In the genomic region with DNA sequence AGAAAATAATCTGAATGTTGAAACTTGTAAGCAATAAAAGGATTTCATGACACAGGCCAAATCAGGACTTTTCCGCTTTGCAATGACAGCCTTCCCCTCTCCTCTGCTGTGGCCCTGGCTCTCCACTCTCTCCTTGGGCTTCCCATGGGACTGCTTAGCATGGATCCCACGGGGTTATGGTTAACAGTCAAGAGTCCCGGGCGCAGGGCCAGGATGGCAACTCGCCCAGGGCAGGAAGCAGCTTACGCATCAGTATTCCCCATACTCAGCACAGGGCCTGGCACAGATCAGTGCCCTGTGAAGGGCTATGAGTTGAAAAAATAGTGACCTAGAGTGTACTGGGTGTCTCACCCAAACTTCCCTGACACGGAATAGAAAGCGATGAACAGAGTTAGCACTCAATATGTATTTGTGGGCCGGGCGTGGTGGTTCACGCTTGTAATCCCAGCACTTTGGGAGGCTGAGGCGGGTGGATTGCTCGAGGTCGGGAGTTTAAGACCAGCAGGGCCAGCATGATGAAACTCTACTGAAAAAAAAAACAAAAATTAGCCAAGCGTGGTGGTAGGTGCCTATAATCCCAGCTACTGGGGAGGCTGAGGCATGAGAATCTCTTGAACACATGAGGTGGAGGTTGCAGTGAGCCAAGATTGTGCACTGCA, we compare ENCODE assay signal across 1 cellular context.
TF ChIP-seq lines count a peak whose summit lies in the region.

No MANE protein-coding gene starts in this region.

TF ChIP-seq in GM23338, 12 proteins besides CTCF, POLR2A, EP300 and RAD21 (continued from another document):
- TF ChIP-seq, protein P1, sequence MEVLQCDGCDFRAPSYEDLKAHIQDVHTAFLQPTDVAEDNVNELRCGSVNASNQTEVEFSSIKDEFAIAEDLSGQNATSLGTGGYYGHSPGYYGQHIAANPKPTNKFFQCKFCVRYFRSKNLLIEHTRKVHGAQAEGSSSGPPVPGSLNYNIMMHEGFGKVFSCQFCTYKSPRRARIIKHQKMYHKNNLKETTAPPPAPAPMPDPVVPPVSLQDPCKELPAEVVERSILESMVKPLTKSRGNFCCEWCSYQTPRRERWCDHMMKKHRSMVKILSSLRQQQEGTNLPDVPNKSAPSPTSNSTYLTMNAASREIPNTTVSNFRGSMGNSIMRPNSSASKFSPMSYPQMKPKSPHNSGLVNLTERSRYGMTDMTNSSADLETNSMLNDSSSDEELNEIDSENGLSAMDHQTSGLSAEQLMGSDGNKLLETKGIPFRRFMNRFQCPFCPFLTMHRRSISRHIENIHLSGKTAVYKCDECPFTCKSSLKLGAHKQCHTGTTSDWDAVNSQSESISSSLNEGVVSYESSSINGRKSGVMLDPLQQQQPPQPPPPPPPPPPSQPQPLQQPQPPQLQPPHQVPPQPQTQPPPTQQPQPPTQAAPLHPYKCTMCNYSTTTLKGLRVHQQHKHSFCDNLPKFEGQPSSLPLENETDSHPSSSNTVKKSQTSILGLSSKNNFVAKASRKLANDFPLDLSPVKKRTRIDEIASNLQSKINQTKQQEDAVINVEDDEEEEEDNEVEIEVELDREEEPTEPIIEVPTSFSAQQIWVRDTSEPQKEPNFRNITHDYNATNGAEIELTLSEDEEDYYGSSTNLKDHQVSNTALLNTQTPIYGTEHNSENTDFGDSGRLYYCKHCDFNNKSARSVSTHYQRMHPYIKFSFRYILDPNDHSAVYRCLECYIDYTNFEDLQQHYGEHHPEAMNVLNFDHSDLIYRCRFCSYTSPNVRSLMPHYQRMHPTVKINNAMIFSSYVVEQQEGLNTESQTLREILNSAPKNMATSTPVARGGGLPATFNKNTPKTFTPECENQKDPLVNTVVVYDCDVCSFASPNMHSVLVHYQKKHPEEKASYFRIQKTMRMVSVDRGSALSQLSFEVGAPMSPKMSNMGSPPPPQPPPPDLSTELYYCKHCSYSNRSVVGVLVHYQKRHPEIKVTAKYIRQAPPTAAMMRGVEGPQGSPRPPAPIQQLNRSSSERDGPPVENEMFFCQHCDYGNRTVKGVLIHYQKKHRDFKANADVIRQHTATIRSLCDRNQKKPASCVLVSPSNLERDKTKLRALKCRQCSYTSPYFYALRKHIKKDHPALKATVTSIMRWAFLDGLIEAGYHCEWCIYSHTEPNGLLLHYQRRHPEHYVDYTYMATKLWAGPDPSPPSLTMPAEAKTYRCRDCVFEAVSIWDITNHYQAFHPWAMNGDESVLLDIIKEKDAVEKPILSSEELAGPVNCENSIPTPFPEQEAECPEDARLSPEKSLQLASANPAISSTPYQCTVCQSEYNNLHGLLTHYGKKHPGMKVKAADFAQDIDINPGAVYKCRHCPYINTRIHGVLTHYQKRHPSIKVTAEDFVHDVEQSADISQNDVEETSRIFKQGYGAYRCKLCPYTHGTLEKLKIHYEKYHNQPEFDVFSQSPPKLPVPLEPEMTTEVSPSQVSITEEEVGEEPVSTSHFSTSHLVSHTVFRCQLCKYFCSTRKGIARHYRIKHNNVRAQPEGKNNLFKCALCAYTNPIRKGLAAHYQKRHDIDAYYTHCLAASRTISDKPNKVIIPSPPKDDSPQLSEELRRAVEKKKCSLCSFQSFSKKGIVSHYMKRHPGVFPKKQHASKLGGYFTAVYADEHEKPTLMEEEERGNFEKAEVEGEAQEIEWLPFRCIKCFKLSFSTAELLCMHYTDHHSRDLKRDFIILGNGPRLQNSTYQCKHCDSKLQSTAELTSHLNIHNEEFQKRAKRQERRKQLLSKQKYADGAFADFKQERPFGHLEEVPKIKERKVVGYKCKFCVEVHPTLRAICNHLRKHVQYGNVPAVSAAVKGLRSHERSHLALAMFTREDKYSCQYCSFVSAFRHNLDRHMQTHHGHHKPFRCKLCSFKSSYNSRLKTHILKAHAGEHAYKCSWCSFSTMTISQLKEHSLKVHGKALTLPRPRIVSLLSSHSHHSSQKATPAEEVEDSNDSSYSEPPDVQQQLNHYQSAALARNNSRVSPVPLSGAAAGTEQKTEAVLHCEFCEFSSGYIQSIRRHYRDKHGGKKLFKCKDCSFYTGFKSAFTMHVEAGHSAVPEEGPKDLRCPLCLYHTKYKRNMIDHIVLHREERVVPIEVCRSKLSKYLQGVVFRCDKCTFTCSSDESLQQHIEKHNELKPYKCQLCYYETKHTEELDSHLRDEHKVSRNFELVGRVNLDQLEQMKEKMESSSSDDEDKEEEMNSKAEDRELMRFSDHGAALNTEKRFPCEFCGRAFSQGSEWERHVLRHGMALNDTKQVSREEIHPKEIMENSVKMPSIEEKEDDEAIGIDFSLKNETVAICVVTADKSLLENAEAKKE (CRISPR knock-in tag; IDR thresholded peaks at IDR 0.05) = no peak
- no peak for TF ChIP-seq CREB1 (CRISPR knock-in tag; IDR thresholded peaks at IDR 0.05; ENCODE audit: low read depth)
- TF ChIP-seq JUNB (IDR thresholded peaks at IDR 0.05; ENCODE audit: unreplicated experiment) = no peak
- TF ChIP-seq REST (IDR thresholded peaks at IDR 0.05; ENCODE audit: unreplicated experiment) = no peak
- TF ChIP-seq ETS1 (IDR thresholded peaks at IDR 0.05) = no peak
- no peak for TF ChIP-seq ZNF331 (CRISPR knock-in tag; IDR thresholded peaks at IDR 0.05; ENCODE audit: low read depth)
- no peak for TF ChIP-seq STAT1 (IDR thresholded peaks at IDR 0.05; ENCODE audit: unreplicated experiment)
- no peak for TF ChIP-seq POLR2AphosphoS5 (IDR thresholded peaks at IDR 0.05; ENCODE audit: low read depth)
- no peak for TF ChIP-seq ZNF114 (CRISPR knock-in tag; IDR thresholded peaks at IDR 0.05)
- TF ChIP-seq EZH2 (IDR thresholded peaks at IDR 0.05; ENCODE audit: low read depth, unreplicated experiment) = no peak
- TF ChIP-seq EZH2phosphoT487 (IDR thresholded peaks at IDR 0.05; ENCODE audit: unreplicated experiment) = no peak
